In genomic region chr5:135829681-135830383, GRCh38 we compare ENCODE assay signal across 8 cellular contexts. TPM values are rescaled to one million over a fixed set of nuclear protein-coding genes. Genes with fewer than 3 reads are reported as not detected.
DNase-seq lines count a peak whose midpoint lies in the region; ATAC-seq, FAIRE-seq and TF ChIP-seq lines count a peak whose summit lies in the region.

No MANE protein-coding gene starts in this region.

- H3K36me3 Mint-ChIP-seq in astrocyte (ENCODE audit: low read depth, unreplicated experiment): no peaks in the 10 kb centered on the region

- H3K4me3 ChIP-seq in astrocyte (ENCODE audit: insufficient read depth, low read depth, low read length) (no peak overlapping the region), spleen (no peak overlapping the region)

- H3K79me2 ChIP-seq in astrocyte (ENCODE audit: insufficient read depth, low read length): no peaks in the 10 kb centered on the region

- WGBS in spleen, 5 donors: 25 to 38% (median 30%) methylated on average over 15 to 19 of the region's 19 CpGs

- H3K27ac ChIP-seq in astrocyte (ENCODE audit: low read depth, low read length): no peak overlapping the region
- no peak overlapping the region for H3K27ac ChIP-seq in spleen

- H3K4me1 ChIP-seq in astrocyte (ENCODE audit: insufficient read depth, low read length) (peaks cover 4% of the 10 kb centered on the region), spleen (peaks cover 0 to 16% (median 9%) of the 10 kb centered on the region in 6 donors)

- no peak for TF ChIP-seq POLR2A in spleen (IDR thresholded peaks at IDR 0.05)

- H3K36me3 ChIP-seq in astrocyte (ENCODE audit: insufficient read depth, low read length): no peaks in the 10 kb centered on the region
- H3K36me3 ChIP-seq in spleen: no peaks in the 10 kb centered on the region

- FAIRE-seq in astrocyte (lab: Jason Lieb, UNC): no peak

- no peaks in the 10 kb centered on the region for H3K9me3 ChIP-seq in astrocyte (ENCODE audit: insufficient read depth, low read depth, low read length)
- no peaks in the 10 kb centered on the region for H3K9me3 ChIP-seq in spleen

- DNase-seq in ELF-1 (ENCODE audit: low read depth, low spot score) (peak; percentile 85), HS-27A (ENCODE audit: low read depth) (peak; percentile 15), NOMO-1 treated with DMSO at 0.1 percent for 48 hours (lab: John Stamatoyannopoulos, UW; ENCODE audit: unreplicated experiment) (peak; percentile 37), astrocyte (ENCODE audit: low read depth) (peak; percentile 8), hippocampal formation (lab: John Stamatoyannopoulos, UW) (peak; percentile 62 to 67), spleen (no peak)

- no peak overlapping the region for H3K27ac Mint-ChIP-seq in astrocyte (ENCODE audit: unreplicated experiment)

- TF ChIP-seq CTCF in astrocyte (IDR thresholded peaks at IDR 0.05; ENCODE audit: insufficient read depth, low read depth, low read length) (peak; percentile 89), spleen (IDR thresholded peaks at IDR 0.05 in 8 of 11, conservative IDR thresholded peaks at IDR 0.05 in 3 of 11) (peak in 8 of 11 experiments; percentile 35 to 72 (median 56))

- no peak overlapping the region for H3K4me2 ChIP-seq in astrocyte (ENCODE audit: low read length)

- peaks cover 2% of the 10 kb centered on the region for H3K9me3 Mint-ChIP-seq in astrocyte (ENCODE audit: unreplicated experiment)

- H3K27me3 ChIP-seq in astrocyte (ENCODE audit: insufficient read depth, low read length) (peaks cover 34% of the 10 kb centered on the region), spleen (replicated peaks in 1 of 7) (peaks cover 0 to 57% (median 18%) of the 10 kb centered on the region in 7 donors)

- H3K9ac ChIP-seq in astrocyte (ENCODE audit: low read length): no peak overlapping the region

- ATAC-seq in GM19397 (IDR thresholded peaks at IDR 0.05; ENCODE audit: unreplicated experiment) (no peak), HG03442 (IDR thresholded peaks at IDR 0.05; ENCODE audit: unreplicated experiment) (no peak)

- H3K4me1 Mint-ChIP-seq in astrocyte (ENCODE audit: low read depth, unreplicated experiment): no peaks in the 10 kb centered on the region

- H3K4me3 Mint-ChIP-seq in astrocyte (ENCODE audit: unreplicated experiment): no peak overlapping the region

- H4K20me1 ChIP-seq in astrocyte (ENCODE audit: insufficient read depth, low read length): peaks cover 2% of the 10 kb centered on the region

- intact Hi-C loops in spleen (cut with DNase I; ENCODE audit: low total_unique reads): loop anchor here (5.0 kb wide), 1 partner anchor 268 kb away; no protein-coding TSS in a partner anchor

- peaks cover 85% of the 10 kb centered on the region for H3K27me3 Mint-ChIP-seq in astrocyte (ENCODE audit: low read depth, unreplicated experiment)

- H2AFZ ChIP-seq in astrocyte (ENCODE audit: low read depth, low read length): no peak overlapping the region

RNA-seq across cellular contexts. Expression of gene SLC25A48, which starts 4.6 kb away (rescaled TPM):
- not detected in 2 replicates for total RNA-seq in astrocyte
- under 1 TPM in 2 of 7 donors, not detected in 5; 0.33 to 0.66 TPM for total RNA-seq in spleen
- under 1 TPM in 1 of 3 donors, not detected in 2; 0.06 TPM for polyA plus RNA-seq in spleen
